Comparison of ENCODE assay signal across 8 cellular contexts in the genomic region with DNA sequence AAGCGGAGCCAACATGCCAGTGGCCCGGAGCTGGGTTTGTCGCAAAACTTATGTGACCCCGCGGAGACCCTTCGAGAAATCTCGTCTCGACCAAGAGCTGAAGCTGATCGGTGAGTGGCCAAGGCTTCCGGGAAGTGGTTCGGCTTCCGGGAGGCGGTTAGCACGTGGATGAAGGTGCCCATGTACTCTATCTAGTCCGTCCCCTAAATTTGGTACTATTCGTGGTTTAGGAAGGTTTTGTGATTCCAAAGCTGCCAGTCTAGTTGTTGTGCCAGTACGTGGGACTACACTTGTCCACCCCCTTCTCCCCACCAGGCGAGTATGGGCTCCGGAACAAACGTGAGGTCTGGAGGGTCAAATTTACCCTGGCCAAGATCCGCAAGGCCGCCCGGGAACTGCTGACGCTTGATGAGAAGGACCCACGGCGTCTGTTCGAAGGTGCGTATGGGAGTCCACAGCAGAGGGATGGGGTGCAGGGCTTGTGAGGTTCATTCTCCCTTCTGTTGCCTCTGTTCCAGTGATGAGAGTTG. TPM values are rescaled to one million over a fixed set of nuclear protein-coding genes. Genes with fewer than 3 reads are reported as not detected.
A peak's percentile ranks its signal among the peaks of the same experiment; 100 is the strongest.
DNase-seq lines count a peak whose midpoint lies in the region; ATAC-seq and TF ChIP-seq lines count a peak whose summit lies in the region.

No MANE protein-coding gene starts in this region.

- CTCF ChIA-PET in Caco-2 (lab: Charles Lee) = interaction anchor here (1.4 kb wide), 1 partner anchor 11 kb away, joined by 5 read pairs; a partner anchor contains a TSS

- no peak for TF ChIP-seq CTCF in Caco-2 (IDR thresholded peaks at IDR 0.05; ENCODE audit: insufficient read depth in 1 of 2, low read depth in 1 of 2, low read length in 1 of 2, severe bottlenecking in 1 of 2, unreplicated experiment in 1 of 2)
- no peak for TF ChIP-seq CTCF in OCI-LY3 (IDR thresholded peaks at IDR 0.05; ENCODE audit: low read depth, low read length)
- TF ChIP-seq CTCF in endodermal cell (conservative IDR thresholded peaks at IDR 0.05) = no peak
- TF ChIP-seq CTCF in neutrophil (IDR thresholded peaks at IDR 0.05) = no peak

- H3K36me3 ChIP-seq in Caco-2 (ENCODE audit: control insufficient read depth, insufficient read depth, low read length) (peaks cover 17% of the 10 kb centered on the region), OCI-LY3 (replicated peaks; ENCODE audit: low read depth, low read length) (peaks cover 54% of the 10 kb centered on the region), endodermal cell (ENCODE audit: control insufficient read depth, insufficient read depth, low read length) (peaks cover 60% of the 10 kb centered on the region), neutrophil (peaks cover 84% of the 10 kb centered on the region)

- DNase-seq in Caco-2 = no peak
- DNase-seq in endodermal cell = no peak
- DNase-seq in mesenteric fat pad (ENCODE audit: low spot score) = no peak
- DNase-seq in DMS153 (lab: John Stamatoyannopoulos, UW) = no peak

- H3K9ac ChIP-seq in OCI-LY3 (ENCODE audit: low read length) (peak overlapping the region; percentile 91), endodermal cell (ENCODE audit: extremely low read depth, low read length, poor library complexity, severe bottlenecking) (peak overlapping the region; percentile 98)

- H4K20me1 ChIP-seq in OCI-LY3 (ENCODE audit: insufficient read depth, low read length) = peaks cover 51% of the 10 kb centered on the region

- H3K27me3 Mint-ChIP-seq in Caco-2 (ENCODE audit: insufficient read depth, unreplicated experiment) (no peaks in the 10 kb centered on the region), endodermal cell (ENCODE audit: insufficient read depth) (no peaks in the 10 kb centered on the region)

- POLR2A ChIA-PET in Caco-2 (lab: Charles Lee) = interaction anchor here (0.8 to 4.4 kb wide), 5 partner anchors 8 to 65 kb away, joined by 5 to 98 read pairs (median 7); a partner anchor contains a TSS

- H3K9me3 Mint-ChIP-seq in Caco-2 (ENCODE audit: unreplicated experiment) (no peaks in the 10 kb centered on the region), endodermal cell (no peaks in the 10 kb centered on the region)

- peak overlapping the region; percentile 99 for H3K27ac Mint-ChIP-seq in Caco-2 (ENCODE audit: unreplicated experiment)
- H3K27ac Mint-ChIP-seq in endodermal cell = peak overlapping the region; percentile 100

- peak overlapping the region; percentile 99 for H3K4me2 ChIP-seq in OCI-LY3 (ENCODE audit: low read length)

- peak overlapping the region; percentile 89 for H3K4me3 Mint-ChIP-seq in Caco-2 (ENCODE audit: unreplicated experiment)
- peak overlapping the region; percentile 93 for H3K4me3 Mint-ChIP-seq in endodermal cell

- H3K4me3 ChIP-seq in Caco-2 (ENCODE audit: low read depth, low read length) (peak overlapping the region; percentile 70), OCI-LY3 (ENCODE audit: low read length) (peak overlapping the region; percentile 80), endodermal cell (ENCODE audit: low read length) (peak overlapping the region; percentile 98), neutrophil (ENCODE audit: low read depth in 1 of 2, low read length in 1 of 2) (peak overlapping the region; percentile 87 to 91)

- ATAC-seq in GM21737 (IDR thresholded peaks at IDR 0.05; ENCODE audit: unreplicated experiment) (no peak), HG02938 (IDR thresholded peaks at IDR 0.05; ENCODE audit: unreplicated experiment) (no peak)

- peaks cover 28% of the 10 kb centered on the region for H3K4me1 Mint-ChIP-seq in Caco-2 (ENCODE audit: low read depth, unreplicated experiment)
- H3K4me1 Mint-ChIP-seq in endodermal cell = peaks cover 33% of the 10 kb centered on the region

- H3K4me1 ChIP-seq in Caco-2 (peaks cover 41% of the 10 kb centered on the region), OCI-LY3 (ENCODE audit: low read length) (peaks cover 52% of the 10 kb centered on the region), endodermal cell (ENCODE audit: control insufficient read depth, insufficient read depth, low read length) (peaks cover 16% of the 10 kb centered on the region), neutrophil (ENCODE audit: control insufficient read depth in 1 of 2, insufficient read depth in 1 of 2, low read depth in 1 of 2, low read length in 1 of 2) (peaks cover 63 to 67% of the 10 kb centered on the region in 2 experiments)

- H2AFZ ChIP-seq in OCI-LY3 (ENCODE audit: low read depth, low read length) = no peak overlapping the region

- H3K9me3 ChIP-seq in Caco-2 (no peaks in the 10 kb centered on the region), OCI-LY3 (ENCODE audit: insufficient read depth, low read length) (no peaks in the 10 kb centered on the region), endodermal cell (ENCODE audit: control insufficient read depth, low read length) (no peaks in the 10 kb centered on the region), neutrophil (no peaks in the 10 kb centered on the region)

- intact Hi-C loops in Caco-2 (cut with micrococcal nuclease; ENCODE audit: unreplicated experiment) = no loop called here

- H3K36me3 Mint-ChIP-seq in Caco-2 (ENCODE audit: insufficient read depth, unreplicated experiment) (peaks cover 70% of the 10 kb centered on the region), endodermal cell (ENCODE audit: low read depth) (peaks cover 63% of the 10 kb centered on the region)

- H3K27ac ChIP-seq in OCI-LY3 (ENCODE audit: low read length) (peak overlapping the region; percentile 79), endodermal cell (ENCODE audit: low read depth, low read length) (peak overlapping the region; percentile 94), neutrophil (peak overlapping the region; percentile 93)

- peaks cover 70% of the 10 kb centered on the region for H3K79me2 ChIP-seq in OCI-LY3 (ENCODE audit: low read length)

- TSS peak; percentile 58 for BruUV-seq in Caco-2 (replicated peaks; lab: Mats Ljungman, UMichigan)

- 3 to 4% methylated on average over 17 to 28 of the region's 28 CpGs for WGBS in endodermal cell (ENCODE audit: insufficient coverage in 1 of 2, insufficient read length in 1 of 2), 2 experiments

- H3K27me3 ChIP-seq in Caco-2 (replicated peaks; ENCODE audit: control insufficient read depth, insufficient read depth, low read length) (no peaks in the 10 kb centered on the region), OCI-LY3 (ENCODE audit: low read depth, low read length) (no peaks in the 10 kb centered on the region), endodermal cell (ENCODE audit: control insufficient read depth, insufficient read depth, low read length, poor library complexity, severe bottlenecking) (no peaks in the 10 kb centered on the region), neutrophil (no peaks in the 10 kb centered on the region)

RNA-seq across cellular contexts. Expression of a gene that starts 0.6 kb away (rescaled TPM):
- total RNA-seq in Caco-2 (2022) = 1,040 and 1,045 TPM in 2 replicates
- 1,000 to 10,000 TPM; 1,302 to 1,460 TPM for total RNA-seq in endodermal cell
- polyA plus RNA-seq in endodermal cell (2013, experiment 1 of 2) = 1,601 TPM
- 1,537 TPM for polyA plus RNA-seq in endodermal cell (2013, experiment 2 of 2)
- total RNA-seq in mesenteric fat pad = 923 TPM

RNA-seq across cellular contexts. Expression of a gene that starts 10.1 kb away (rescaled TPM):
- 42.6 TPM in 2 replicates for total RNA-seq in Caco-2 (2022)
- 10 to 100 TPM; 26.0 to 27.5 TPM for total RNA-seq in endodermal cell
- 47.2 TPM for polyA plus RNA-seq in endodermal cell (2013, experiment 1 of 2)
- 44.8 TPM for polyA plus RNA-seq in endodermal cell (2013, experiment 2 of 2)
- total RNA-seq in mesenteric fat pad = 24.6 TPM

RNA-seq across cellular contexts. Expression of a gene that starts 11.9 kb away (rescaled TPM):
- total RNA-seq in Caco-2 (2022) = 137 and 149 TPM in 2 replicates
- 100 to 1,000 TPM; 126 to 131 TPM for total RNA-seq in endodermal cell
- polyA plus RNA-seq in endodermal cell (2013, experiment 1 of 2) = 99.2 TPM
- 87.1 TPM for polyA plus RNA-seq in endodermal cell (2013, experiment 2 of 2)
- total RNA-seq in mesenteric fat pad = 40.9 TPM

RNA-seq across cellular contexts. Expression of a gene that starts 21.6 kb away (rescaled TPM):
- total RNA-seq in Caco-2 (2022) = not detected in 2 replicates
- total RNA-seq in endodermal cell = not detected
- not detected for polyA plus RNA-seq in endodermal cell (2013, experiment 1 of 2)
- polyA plus RNA-seq in endodermal cell (2013, experiment 2 of 2) = not detected
- total RNA-seq in mesenteric fat pad = 50.5 TPM

RNA-seq across cellular contexts. Expression of a gene that starts 28.3 kb away (rescaled TPM):
- 38.9 and 45.9 TPM in 2 replicates for total RNA-seq in Caco-2 (2022)
- 10 to 100 TPM; 32.7 to 46.6 TPM for total RNA-seq in endodermal cell
- polyA plus RNA-seq in endodermal cell (2013, experiment 1 of 2) = 0.82 TPM
- 1.9 TPM for polyA plus RNA-seq in endodermal cell (2013, experiment 2 of 2)
- 1.6 TPM for total RNA-seq in mesenteric fat pad
